In the genomic region with DNA sequence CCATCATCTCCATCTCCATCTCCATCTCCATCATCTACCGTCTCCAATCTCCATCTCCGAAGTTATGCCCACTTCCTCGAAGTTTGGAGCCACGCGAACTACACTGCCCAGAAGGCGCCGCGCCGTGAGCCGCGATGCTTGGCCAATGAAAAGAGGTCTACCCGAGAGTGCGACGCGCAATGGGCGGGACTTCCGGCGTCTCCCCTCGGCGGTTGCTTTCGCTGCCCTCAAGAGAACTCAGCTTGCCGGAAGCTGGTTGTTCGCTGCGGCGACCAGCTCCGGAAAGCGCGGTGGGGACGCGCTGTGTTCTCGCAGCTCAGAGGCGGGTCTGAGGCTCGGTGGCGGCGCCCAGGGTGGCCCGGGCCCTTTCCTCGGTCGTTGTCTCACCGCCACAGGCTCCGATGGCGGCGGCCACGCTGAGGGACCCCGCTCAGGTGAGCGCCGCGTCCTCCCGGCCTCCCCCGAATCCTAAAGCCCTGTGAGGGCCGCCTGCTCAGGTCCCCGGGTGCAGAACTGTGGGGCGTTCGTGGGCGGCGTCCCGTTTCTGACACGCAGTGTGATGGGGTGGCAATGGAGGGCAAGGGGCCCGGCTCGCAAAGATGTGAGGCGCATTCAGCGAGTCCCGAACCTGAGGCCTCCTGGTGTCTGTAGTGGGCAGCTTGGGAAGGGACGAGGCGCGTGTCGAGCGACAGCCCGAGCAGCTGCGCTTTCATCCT, we compare ENCODE assay signal across 8 cellular contexts. TPM values are rescaled to one million over a fixed set of nuclear protein-coding genes. Genes with fewer than 3 reads are reported as not detected.
DNase-seq lines count a peak whose midpoint lies in the region; ATAC-seq and TF ChIP-seq lines count a peak whose summit lies in the region.
"Not testable (repeated sequence)": the region's sequence is repeated elsewhere in the genome, so short reads cannot be mapped to it uniquely, and the experiment has no call there.

A gene (plus strand): TSS at position 259 of the 716 bp plus-strand sequence. CDS start 143 bp downstream, at position 402.

- H3K9me3 ChIP-seq in CD8-positive, alpha-beta memory T cell (ENCODE audit: low read length) = peaks cover 17% of the 10 kb centered on the region
- not testable (repeated sequence) for H3K9me3 ChIP-seq in endodermal cell (ENCODE audit: control insufficient read depth, low read length)

- peak within 1 kb of the TSS; percentile 84 to 97 (median 91) for H3K27ac Mint-ChIP-seq in CD8-positive, alpha-beta memory T cell
- H3K27ac Mint-ChIP-seq in endodermal cell = not testable (repeated sequence)

- peaks cover 29 to 36% (median 34%) of the 10 kb centered on the region in 3 donors for H3K4me1 Mint-ChIP-seq in CD8-positive, alpha-beta memory T cell
- not testable (repeated sequence) for H3K4me1 Mint-ChIP-seq in endodermal cell

- H3K36me3 ChIP-seq in CD8-positive, alpha-beta memory T cell (ENCODE audit: insufficient read depth, low read length) = peaks cover 13% of the 10 kb centered on the region
- not testable (repeated sequence) for H3K36me3 ChIP-seq in endodermal cell (ENCODE audit: control insufficient read depth, insufficient read depth, low read length)

- CTCF ChIA-PET in CD8-positive, alpha-beta memory T cell (lab: Charles Lee) = not testable (repeated sequence)

- peak within 1 kb of the TSS; percentile 51 to 93 (median 73) for H3K4me3 Mint-ChIP-seq in CD8-positive, alpha-beta memory T cell
- H3K4me3 Mint-ChIP-seq in endodermal cell = peak within 1 kb of the TSS; percentile 58

- peaks cover 35 to 63% (median 49%) of the 10 kb centered on the region in 3 donors for H3K36me3 Mint-ChIP-seq in CD8-positive, alpha-beta memory T cell
- H3K36me3 Mint-ChIP-seq in endodermal cell (ENCODE audit: low read depth) = peaks cover 52% of the 10 kb centered on the region

- H3K9me3 Mint-ChIP-seq in CD8-positive, alpha-beta memory T cell = peaks cover 18 to 80% (median 61%) of the 10 kb centered on the region in 5 donors
- H3K9me3 Mint-ChIP-seq in endodermal cell = peaks cover 46% of the 10 kb centered on the region

- peak within 1 kb of the TSS; percentile 48 for H3K27ac ChIP-seq in CD8-positive, alpha-beta memory T cell (ENCODE audit: low read depth, low read length)
- not testable (repeated sequence) for H3K27ac ChIP-seq in endodermal cell (ENCODE audit: low read depth, low read length)

- not testable (repeated sequence) for H3K27me3 Mint-ChIP-seq in CD8-positive, alpha-beta memory T cell; endodermal cell (ENCODE audit: insufficient read depth)

- POLR2A ChIA-PET in CD8-positive, alpha-beta memory T cell (lab: Charles Lee) = interaction anchor here (0.7 to 1.0 kb wide), 2 partner anchors 12 to 23 kb away, joined by 3 to 5 read pairs; a partner anchor contains a TSS

- peak within 1 kb of the TSS; percentile 34 for H3K9ac ChIP-seq in endodermal cell (ENCODE audit: extremely low read depth, low read length, poor library complexity, severe bottlenecking)

- TF ChIP-seq CTCF in endodermal cell (conservative IDR thresholded peaks at IDR 0.05) = not testable (repeated sequence)

- 0 to 1% methylated on average over 23 to 56 of the region's 69 CpGs for WGBS in endodermal cell (ENCODE audit: insufficient coverage in 1 of 2, insufficient read length in 1 of 2), 2 experiments

- peak; percentile 86 for ATAC-seq in GM19468 (IDR thresholded peaks at IDR 0.05; ENCODE audit: extremely low read depth, unreplicated experiment)

- H3K27me3 ChIP-seq in CD8-positive, alpha-beta memory T cell (ENCODE audit: insufficient read depth, low read length, poor library complexity, severe bottlenecking); endodermal cell (ENCODE audit: control insufficient read depth, insufficient read depth, low read length, poor library complexity, severe bottlenecking): not testable (repeated sequence)

- peaks cover 11% of the 10 kb centered on the region for H3K4me1 ChIP-seq in CD8-positive, alpha-beta memory T cell (ENCODE audit: insufficient read depth, low read length)
- not testable (repeated sequence) for H3K4me1 ChIP-seq in endodermal cell (ENCODE audit: control insufficient read depth, insufficient read depth, low read length)

- DNase-seq in CD8-positive, alpha-beta memory T cell = peak; percentile 91 to 98 (median 93)
- peak; percentile 76 for DNase-seq in HS-5 (ENCODE audit: low read depth)
- peak; percentile 87 to 89 for DNase-seq in NOMO-1 (lab: John Stamatoyannopoulos, UW; ENCODE audit: unreplicated experiment in 2 of 2)
- DNase-seq in activated CD8-positive, alpha-beta memory T cell treated with anti-CD3 and anti-CD28 coated beads for 4 hours (ENCODE audit: low read depth in 2 of 2) = peak; percentile 92 to 95
- DNase-seq in endodermal cell = peak; percentile 97
- DNase-seq in mesenteric fat pad (ENCODE audit: low spot score) = peak; percentile 98
- DNase-seq in stimulated activated CD8-positive, alpha-beta memory T cell treated with anti-CD3 and anti-CD28 coated beads, Interleukin-12 subunit alpha, Interleukin-12 subunit beta, amount 100 ng/mL, for 4 hours (ENCODE audit: low read depth) = peak; percentile 93

- H3K4me3 ChIP-seq in CD8-positive, alpha-beta memory T cell (ENCODE audit: low read length) = peak within 1 kb of the TSS; percentile 40
- peak within 1 kb of the TSS; percentile 83 for H3K4me3 ChIP-seq in endodermal cell (ENCODE audit: low read length)

RNA-seq across cellular contexts. Expression of the gene that starts here (rescaled TPM):
- 1 to 10 TPM; 7.6 to 8.1 TPM for total RNA-seq in CD8-positive, alpha-beta memory T cell
- polyA plus RNA-seq in CD8-positive, alpha-beta memory T cell = 14.5 TPM
- total RNA-seq in endodermal cell = 10 to 100 TPM in 1 of 2 donors, 1 to 10 TPM in 1; 7.9 to 12.4 TPM
- 8.3 TPM for polyA plus RNA-seq in endodermal cell (2013, experiment 1 of 2)
- 7.8 TPM for polyA plus RNA-seq in endodermal cell (2013, experiment 2 of 2)
- 7.0 TPM for total RNA-seq in mesenteric fat pad
